ENCODE assay signal across 9 cellular contexts in genomic region chr21:45971487-45972352, GRCh38. TPM values are rescaled to one million over a fixed set of nuclear protein-coding genes. Genes with fewer than 3 reads are reported as not detected.
DNase-seq lines count a peak whose midpoint lies in the region; ATAC-seq and TF ChIP-seq lines count a peak whose summit lies in the region.
"Had no signal": no experiment of that assay in that cellular context is flagged by ENCODE, and none has a peak within 500 bp of the region (broad histone marks: within the 10 kb centered on the region; RNA-seq: fewer than 3 reads in every experiment).

No MANE protein-coding gene starts in this region.

- H3K4me3 ChIP-seq in stomach smooth muscle (ENCODE audit: low read length in 2 of 2): peak overlapping the region; percentile 12 to 74

- peaks cover 0 to 4% (median 0%) of the 10 kb centered on the region in 5 experiments for H3K9me3 Mint-ChIP-seq in brain

- peak overlapping the region; percentile 83 to 84 for H3K9ac ChIP-seq in stomach smooth muscle (ENCODE audit: low read length in 2 of 2)

- H3K27ac Mint-ChIP-seq in brain: peak overlapping the region in 4 of 5 experiments; percentile 50 to 95 (median 73)

- no peaks in the 10 kb centered on the region for H3K27me3 ChIP-seq in stomach smooth muscle (ENCODE audit: control insufficient read depth in 1 of 2, insufficient read depth in 2 of 2, low read length in 2 of 2)

- no peaks in the 10 kb centered on the region for H3K27me3 Mint-ChIP-seq in brain

- no peak for ATAC-seq in HG03442 (IDR thresholded peaks at IDR 0.05; ENCODE audit: unreplicated experiment)

- peak; percentile 92 for DNase-seq in GM04504 (ENCODE audit: low read depth)
- peak; percentile 50 for DNase-seq in left kidney (ENCODE audit: low read depth, low spot score)
- DNase-seq in erythroblast (lab: John Stamatoyannopoulos, UW): no peak
- no peak for DNase-seq in NCI-H526 treated with DMSO at 0.1 percent for 48 hours (lab: John Stamatoyannopoulos, UW)
- no peak for DNase-seq in NCI-H146 treated with DMSO at 0.1 percent for 48 hours (lab: John Stamatoyannopoulos, UW; ENCODE audit: unreplicated experiment)

- H3K27ac ChIP-seq in stomach smooth muscle (ENCODE audit: low read length): peak overlapping the region; percentile 96
- H3K27ac ChIP-seq: epithelial cell of prostate had no signal

- H3K4me1 Mint-ChIP-seq in brain: peaks cover 46% of the 10 kb centered on the region

- no peak for TF ChIP-seq CTCF in brain (conservative IDR thresholded peaks at IDR 0.05)

- TF ChIP-seq POLR2A in erythroblast (IDR thresholded peaks at IDR 0.05; ENCODE audit: low read length): no peak

- no peak overlapping the region for H3K4me3 Mint-ChIP-seq in brain

- H3K4me1 ChIP-seq in stomach smooth muscle (ENCODE audit: control insufficient read depth, insufficient read depth, low read length): peaks cover 51% of the 10 kb centered on the region

- H3K9me3 ChIP-seq in stomach smooth muscle (ENCODE audit: control insufficient read depth in 2 of 2, low read length in 2 of 2): no peaks in the 10 kb centered on the region

- no peaks in the 10 kb centered on the region for H3K36me3 ChIP-seq in stomach smooth muscle (ENCODE audit: control insufficient read depth in 2 of 2, insufficient read depth in 2 of 2, low read length in 2 of 2)

- H3K36me3 Mint-ChIP-seq in brain: no peaks in the 10 kb centered on the region

RNA-seq across cellular contexts. Expression of gene COL6A1, which starts 9.8 kb away (rescaled TPM):
- 48.4 TPM for polyA plus RNA-seq in brain (ENCODE audit: insufficient read depth, low read depth, low replicate concordance)

Comparison
In these comparisons a context has a peak if more than half of its experiments do, and no peak if none do; other contexts are left out.
1. DNase-seq: peak in GM04504 (single experiment) and left kidney (single experiment); none in erythroblast (0 of 2), NCI-H526 treated with DMSO at 0.1 percent for 48 hours (single experiment) and NCI-H146 treated with DMSO at 0.1 percent for 48 hours (single experiment).